1 cellular context compared by ENCODE assay signal in genomic region chr2:195312662-195313061, GRCh38.
TF ChIP-seq lines count a peak whose summit lies in the region.

No MANE protein-coding gene starts in this region.

TF ChIP-seq in IMR-90, 13 proteins besides CTCF, POLR2A, EP300 and RAD21 (continued from another document):
- TF ChIP-seq USF2 (IDR thresholded peaks at IDR 0.05; ENCODE audit: low read depth, low read length) (no peak), MAZ (IDR thresholded peaks at IDR 0.05; ENCODE audit: borderline replicate concordance, low read depth, low read length) (no peak), RFX5 (IDR thresholded peaks at IDR 0.05; ENCODE audit: low read depth, low read length) (no peak)
